Comparison of ENCODE assay signal across 15 cellular contexts in genomic region chrX:133650262-133650661, GRCh38.
DNase-seq lines count a peak whose midpoint lies in the region; ATAC-seq and TF ChIP-seq lines count a peak whose summit lies in the region.
"Had no signal": no experiment of that assay in that cellular context is flagged by ENCODE, and none has a peak within 500 bp of the region (broad histone marks: within the 10 kb centered on the region; RNA-seq: fewer than 3 reads in every experiment).

No MANE protein-coding gene starts in this region.

- WGBS in endodermal cell (ENCODE audit: insufficient coverage in 1 of 2, insufficient read length in 1 of 2), 2 experiments, result no CpG with 5 or more reads among the region's 2 CpGs
- WGBS in neuronal stem cell (ENCODE audit: extremely low coverage in 2 of 2, insufficient read length in 2 of 2, insufficient replicate concordance in 1 of 2), 2 donors, result no CpG with 5 or more reads among the region's 2 CpGs

- H3K36me3 Mint-ChIP-seq in WTC11 (no peaks in the 10 kb centered on the region), endodermal cell (ENCODE audit: low read depth) (no peaks in the 10 kb centered on the region)
- no peaks in the 10 kb centered on the region for H3K36me3 Mint-ChIP-seq in activated naive CD4-positive, alpha-beta T cell treated with anti-CD3 and anti-CD28 coated beads for 36 hours (ENCODE audit: low read depth)

- H3K27ac ChIP-seq in HEK293 (ENCODE audit: extremely low read depth, low read depth, low read length), result no peak overlapping the region
- peak overlapping the region; percentile 95 for H3K27ac ChIP-seq in endodermal cell (ENCODE audit: low read depth, low read length)
- peak overlapping the region; percentile 0 for H3K27ac ChIP-seq in neuronal stem cell (replicated peaks; ENCODE audit: low read length)
- H3K27ac ChIP-seq in coronary artery, result no peak overlapping the region

- no peak overlapping the region for H3K4me3 Mint-ChIP-seq in WTC11
- H3K4me3 Mint-ChIP-seq in endodermal cell, result no peak overlapping the region
- H3K4me3 Mint-ChIP-seq in activated naive CD4-positive, alpha-beta T cell treated with anti-CD3 and anti-CD28 coated beads for 36 hours, result no peak overlapping the region
- H3K4me3 Mint-ChIP-seq: B cell; CD4-positive, alpha-beta T cell had no signal

- no peak overlapping the region for H2BK5ac ChIP-seq in neuronal stem cell (ENCODE audit: low read length)

- ATAC-seq in WTC11, result no peak
- no peak for ATAC-seq in GM19351 (IDR thresholded peaks at IDR 0.05; ENCODE audit: unreplicated experiment)
- ATAC-seq: GM12878 had no signal

- H3K23ac ChIP-seq in neuronal stem cell (ENCODE audit: low read depth, low read length, poor library complexity), result no peak overlapping the region

- H3K4me1 ChIP-seq in HEK293 (ENCODE audit: control insufficient read depth, insufficient read depth, low read length), result no peaks in the 10 kb centered on the region
- no peaks in the 10 kb centered on the region for H3K4me1 ChIP-seq in endodermal cell (ENCODE audit: control insufficient read depth, insufficient read depth, low read length)
- H3K4me1 ChIP-seq in neuronal stem cell (ENCODE audit: control insufficient read depth in 2 of 2, insufficient read depth in 1 of 2, low read depth in 1 of 2, low read length in 2 of 2), result peaks cover 9 to 19% of the 10 kb centered on the region in 2 donors

- H3K9ac ChIP-seq in endodermal cell (ENCODE audit: extremely low read depth, low read length, poor library complexity, severe bottlenecking) (no peak overlapping the region), neuronal stem cell (ENCODE audit: low read depth, low read length, poor library complexity) (no peak overlapping the region)

- H3K14ac ChIP-seq in neuronal stem cell (ENCODE audit: low read length), result no peak overlapping the region

- H3K27me3 Mint-ChIP-seq in WTC11 (ENCODE audit: low read depth) (no peaks in the 10 kb centered on the region), endodermal cell (ENCODE audit: insufficient read depth) (no peaks in the 10 kb centered on the region)
- no peaks in the 10 kb centered on the region for H3K27me3 Mint-ChIP-seq in activated naive CD4-positive, alpha-beta T cell treated with anti-CD3 and anti-CD28 coated beads for 36 hours (ENCODE audit: low read depth)
- H3K27me3 Mint-ChIP-seq: B cell; CD4-positive, alpha-beta T cell had no signal

- H3K27ac Mint-ChIP-seq in WTC11 (peak overlapping the region; percentile 76), endodermal cell (no peak overlapping the region)
- no peak overlapping the region for H3K27ac Mint-ChIP-seq in activated naive CD4-positive, alpha-beta T cell treated with anti-CD3 and anti-CD28 coated beads for 36 hours
- H3K27ac Mint-ChIP-seq: B cell; CD4-positive, alpha-beta T cell had no signal

- intact Hi-C loops in activated naive CD4-positive, alpha-beta T cell treated with anti-CD3 and anti-CD28 coated beads for 36 hours (cut with micrococcal nuclease), result no loop called here

- POLR2A ChIA-PET in HEK293 (lab: Yijun Ruan, JAX), result no interaction called here
- POLR2A ChIA-PET in WTC11 (lab: Charles Lee), result no interaction called here

- H3K27me3 ChIP-seq in endodermal cell (ENCODE audit: control insufficient read depth, insufficient read depth, low read length, poor library complexity, severe bottlenecking) (no peaks in the 10 kb centered on the region), neuronal stem cell (ENCODE audit: control insufficient read depth in 3 of 3, insufficient read depth in 3 of 3, low read depth in 1 of 3, low read length in 3 of 3) (peaks cover 0 to 14% (median 0%) of the 10 kb centered on the region in 3 experiments)

- DNase-seq in WTC11 (ENCODE audit: low spot score) (no peak), endodermal cell (no peak), neuronal stem cell (ENCODE audit: low spot score) (no peak), coronary artery (ENCODE audit: low spot score) (no peak), mesenteric fat pad (ENCODE audit: low spot score) (no peak)
- no peak for DNase-seq in activated naive CD4-positive, alpha-beta T cell treated with anti-CD3 and anti-CD28 coated beads for 36 hours
- DNase-seq: C1 segment of cervical spinal cord; Calu3; CD4-positive, alpha-beta T cell; DMS 273 treated with DMSO at 0.1 percent for 48 hours; DMS79 had no signal

- no peak overlapping the region for H2BK12ac ChIP-seq in neuronal stem cell (ENCODE audit: low read length)

- TF ChIP-seq CTCF in HEK293 (tag by site-specific recombination; IDR thresholded peaks at IDR 0.05) (no peak), WTC11 (IDR thresholded peaks at IDR 0.05) (no peak), endodermal cell (conservative IDR thresholded peaks at IDR 0.05) (no peak), coronary artery (IDR thresholded peaks at IDR 0.05) (no peak)

- H3K79me1 ChIP-seq in neuronal stem cell (ENCODE audit: low read depth, low read length), result no peaks in the 10 kb centered on the region

- no peak overlapping the region for H4K91ac ChIP-seq in neuronal stem cell (ENCODE audit: low read depth, low read length, poor library complexity)

- no peak overlapping the region for H2BK120ac ChIP-seq in neuronal stem cell (ENCODE audit: low read depth, low read length)

- CTCF ChIA-PET in HEK293 (lab: Yijun Ruan, JAX) (interaction anchor here (0.7 to 1.5 kb wide), 3 partner anchors 19 to 205 kb away, joined by 3 to 4 read pairs (median 3); no protein-coding TSS in a partner anchor), WTC11 (lab: Charles Lee) (interaction anchor here (0.5 to 1.8 kb wide), 9 partner anchors 9 to 343 kb away, joined by 3 to 10 read pairs (median 4); no protein-coding TSS in a partner anchor)
- CTCF ChIA-PET in activated naive CD4-positive, alpha-beta T cell treated with anti-CD3 and anti-CD28 coated beads for 36 hours (lab: Charles Lee), result no interaction called here

- H3K4me3 ChIP-seq in HEK293 (ENCODE audit: low read depth, low read length) (no peak overlapping the region), endodermal cell (ENCODE audit: low read length) (no peak overlapping the region), neuronal stem cell (ENCODE audit: low read length in 2 of 2) (no peak overlapping the region), coronary artery (no peak overlapping the region)
- H3K4me3 ChIP-seq: GM12878 had no signal

- H3K9me3 ChIP-seq in HEK293 (ENCODE audit: control insufficient read depth, insufficient read depth, low read depth, low read length), result no peaks in the 10 kb centered on the region
- no peaks in the 10 kb centered on the region for H3K9me3 ChIP-seq in endodermal cell (ENCODE audit: control insufficient read depth, low read length)
- no peaks in the 10 kb centered on the region for H3K9me3 ChIP-seq in neuronal stem cell (replicated peaks in 1 of 2; ENCODE audit: control insufficient read depth in 2 of 2, insufficient read depth in 1 of 2, low read depth in 1 of 2, low read length in 2 of 2)

- H3K4me1 Mint-ChIP-seq in WTC11 (peaks cover 50% of the 10 kb centered on the region), endodermal cell (peaks cover 13% of the 10 kb centered on the region)
- no peaks in the 10 kb centered on the region for H3K4me1 Mint-ChIP-seq in activated naive CD4-positive, alpha-beta T cell treated with anti-CD3 and anti-CD28 coated beads for 36 hours (ENCODE audit: low read depth)
- H3K4me1 Mint-ChIP-seq: B cell had no signal

- H3K18ac ChIP-seq in neuronal stem cell (ENCODE audit: low read length), result no peak overlapping the region

- H3K9me3 Mint-ChIP-seq in WTC11 (no peaks in the 10 kb centered on the region), endodermal cell (no peaks in the 10 kb centered on the region)
- H3K9me3 Mint-ChIP-seq in activated naive CD4-positive, alpha-beta T cell treated with anti-CD3 and anti-CD28 coated beads for 36 hours, result no peaks in the 10 kb centered on the region
- H3K9me3 Mint-ChIP-seq: CD4-positive, alpha-beta T cell had no signal

- H3K36me3 ChIP-seq in HEK293 (ENCODE audit: control insufficient read depth in 2 of 2, insufficient read depth in 1 of 2, low read length in 2 of 2) (no peaks in the 10 kb centered on the region), endodermal cell (ENCODE audit: control insufficient read depth, insufficient read depth, low read length) (no peaks in the 10 kb centered on the region), neuronal stem cell (replicated peaks in 1 of 2; ENCODE audit: control insufficient read depth in 2 of 2, insufficient read depth in 2 of 2, low read length in 2 of 2) (peaks cover 0 to 2% of the 10 kb centered on the region in 2 donors)

- no peak overlapping the region for H3K4me2 ChIP-seq in neuronal stem cell (ENCODE audit: insufficient read depth, low read length, poor library complexity, severe bottlenecking)

- no peak overlapping the region for H2AFZ ChIP-seq in neuronal stem cell (ENCODE audit: low read length)

- H2BK15ac ChIP-seq in neuronal stem cell (ENCODE audit: low read length), result no peak overlapping the region

- H2AK5ac ChIP-seq in neuronal stem cell (ENCODE audit: low read depth, low read length), result no peak overlapping the region

- no peak overlapping the region for H4K8ac ChIP-seq in neuronal stem cell (ENCODE audit: low read depth, low read length)

- H3K4ac ChIP-seq in neuronal stem cell (ENCODE audit: low read length), result no peak overlapping the region

TF ChIP-seq in HEK293, 187 proteins besides CTCF, POLR2A, EP300 and RAD21 (continues in another document):
- no peak for TF ChIP-seq GLIS2 (tag by site-specific recombination; IDR thresholded peaks at IDR 0.05)
- no peak for TF ChIP-seq ZNF654 (tag by site-specific recombination; IDR thresholded peaks at IDR 0.05; ENCODE audit: low read depth)
- TF ChIP-seq ZNF214 (tag by site-specific recombination; IDR thresholded peaks at IDR 0.05; ENCODE audit: borderline replicate concordance), result no peak
- peak; percentile 61; the same call in 1 of the 2 replicates for TF ChIP-seq EGR2 (tag by site-specific recombination; IDR thresholded peaks at IDR 0.05; ENCODE audit: low read depth)
- TF ChIP-seq GFI1B (tag by site-specific recombination; IDR thresholded peaks at IDR 0.05), result no peak
- TF ChIP-seq ZNF274 (IDR thresholded peaks at IDR 0.05; ENCODE audit: low read length), result no peak
- no peak for TF ChIP-seq ZNF274 (tag by site-specific recombination; IDR thresholded peaks at IDR 0.05; ENCODE audit: borderline replicate concordance)

TF ChIP-seq in WTC11, 78 proteins besides CTCF, POLR2A, EP300 and RAD21:
- TF ChIP-seq TEAD1 (CRISPR knock-in tag; IDR thresholded peaks at IDR 0.05), result no peak
- no peak for TF ChIP-seq GABPB1 (CRISPR knock-in tag; IDR thresholded peaks at IDR 0.05)
- TF ChIP-seq USF2 (CRISPR knock-in tag; IDR thresholded peaks at IDR 0.05), result no peak
- TF ChIP-seq ELF4 (CRISPR knock-in tag; IDR thresholded peaks at IDR 0.05; ENCODE audit: low read depth), result no peak
- no peak for TF ChIP-seq ATF1 (CRISPR knock-in tag; IDR thresholded peaks at IDR 0.05)

Comparison
In these comparisons a context has a peak if more than half of its experiments do, and no peak if none do; other contexts are left out.
1. H3K27ac ChIP-seq: peak in endodermal cell (single experiment) and neuronal stem cell (single experiment); none in HEK293 (single experiment) and coronary artery (0 of 2).